In genomic region chr13:35260316-35260715, GRCh38 we compare ENCODE assay signal across 18 cellular contexts.
DNase-seq lines count a peak whose midpoint lies in the region; ATAC-seq and TF ChIP-seq lines count a peak whose summit lies in the region.
"Had no signal": no experiment of that assay in that cellular context is flagged by ENCODE, and none has a peak within 500 bp of the region (broad histone marks: within the 10 kb centered on the region; RNA-seq: fewer than 3 reads in every experiment).

No MANE protein-coding gene starts in this region.

- peak; percentile 9 for DNase-seq in EL
- DNase-seq in RPMI7951 (ENCODE audit: low read depth), result peak; percentile 39
- DNase-seq in epithelial cell of esophagus (ENCODE audit: low read depth), result peak; percentile 33
- DNase-seq in renal cortical epithelial cell (ENCODE audit: low read depth), result peak; percentile 12
- DNase-seq in CD14-positive monocyte (ENCODE audit: low spot score), result no peak
- DNase-seq: ACHN; BE2C; C1 segment of cervical spinal cord; CD4-positive, alpha-beta T cell; DMS153; DMS79 treated with DMSO at 0.1 percent for 48 hours; GM23248; KBM-7 had no signal

- peaks cover 2 to 19% (median 13%) of the 10 kb centered on the region in 7 donors for H3K9me3 Mint-ChIP-seq in CD14-positive monocyte

- TF ChIP-seq CTCF in epithelial cell of esophagus (IDR thresholded peaks at IDR 0.05; ENCODE audit: insufficient read depth, low read depth, low read length, missing control alignments) (no peak), CD14-positive monocyte (IDR thresholded peaks at IDR 0.05) (no peak)

- no peaks in the 10 kb centered on the region for H3K27me3 Mint-ChIP-seq in CD14-positive monocyte (ENCODE audit: low read depth in 3 of 3)
- H3K27me3 Mint-ChIP-seq: CD4-positive, alpha-beta T cell; IgD-negative memory B cell had no signal

- H3K4me3 Mint-ChIP-seq in CD14-positive monocyte, result no peak overlapping the region
- H3K4me3 Mint-ChIP-seq: CD4-positive, alpha-beta T cell; IgD-negative memory B cell had no signal

- intact Hi-C loops in CD14-positive monocyte (cut with micrococcal nuclease), result no loop called here

- no peak for ATAC-seq in HG02588 (IDR thresholded peaks at IDR 0.05; ENCODE audit: unreplicated experiment)
- no peak for ATAC-seq in HG03520 (IDR thresholded peaks at IDR 0.05; ENCODE audit: unreplicated experiment)
- ATAC-seq: HepG2 had no signal

- H3K36me3 Mint-ChIP-seq in CD14-positive monocyte, result no peaks in the 10 kb centered on the region

- H3K4me1 Mint-ChIP-seq in CD14-positive monocyte, result no peaks in the 10 kb centered on the region
- H3K4me1 Mint-ChIP-seq: IgD-negative memory B cell had no signal

- H3K4me3 ChIP-seq in epithelial cell of esophagus (ENCODE audit: low read length), result no peak overlapping the region
- H3K4me3 ChIP-seq: GM23248, HAP-1 had no signal

- no peak overlapping the region for H3K27ac Mint-ChIP-seq in CD14-positive monocyte
- H3K27ac Mint-ChIP-seq: CD4-positive, alpha-beta T cell; IgD-negative memory B cell had no signal
